Comparison of ENCODE assay signal across 21 cellular contexts in the genomic region with DNA sequence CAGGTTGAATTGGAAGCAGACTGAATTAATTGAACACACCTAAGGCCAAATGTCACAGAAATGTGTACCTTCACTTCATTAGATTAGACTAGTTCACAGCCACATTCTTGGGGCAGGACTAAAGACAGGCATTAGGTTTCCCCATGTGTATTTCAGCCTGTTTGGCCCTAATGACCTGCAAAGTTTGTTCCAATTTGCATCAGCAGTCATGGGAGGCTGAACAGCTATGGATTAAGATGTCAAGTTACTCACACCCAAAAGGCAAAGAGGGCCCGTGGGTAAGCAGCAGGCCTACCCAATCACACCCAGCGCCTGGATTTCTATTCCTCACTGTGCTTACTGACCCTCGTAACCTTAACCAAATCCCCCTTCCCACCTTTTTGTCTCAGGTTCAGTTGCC.
A peak's percentile ranks its signal among the peaks of the same experiment; 100 is the strongest.
DNase-seq lines count a peak whose midpoint lies in the region; ATAC-seq lines count a peak whose summit lies in the region.
"Had no signal": no experiment of that assay in that cellular context is flagged by ENCODE, and none has a peak within 500 bp of the region (broad histone marks: within the 10 kb centered on the region; RNA-seq: fewer than 3 reads in every experiment).

No MANE protein-coding gene starts in this region.

- H3K27me3 Mint-ChIP-seq in activated naive CD4-positive, alpha-beta T cell treated with anti-CD3 and anti-CD28 coated beads for 36 hours (ENCODE audit: low read depth): no peaks in the 10 kb centered on the region
- H3K27me3 Mint-ChIP-seq: activated CD8-positive, alpha-beta memory T cell treated with anti-CD3 and anti-CD28 coated beads, Interleukin-2, amount 10 ng/mL, durations not matched to agents 7 days and 5 days; memory B cell; natural killer cell treated with Interleukin-12 subunit alpha and Interleukin-12 subunit beta and Interleukin-15 and Interleukin-18, amount 100 ng/mL, for 72 hours had no signal

- H3K27ac Mint-ChIP-seq in activated naive CD4-positive, alpha-beta T cell treated with anti-CD3 and anti-CD28 coated beads for 36 hours: no peak overlapping the region
- H3K27ac Mint-ChIP-seq: activated CD8-positive, alpha-beta memory T cell treated with anti-CD3 and anti-CD28 coated beads, Interleukin-2, amount 10 ng/mL, durations not matched to agents 7 days and 5 days; dendritic cell treated with granulocyte-macrophage colony-stimulating factor and Interleukin-4, amounts not matched to agents 40 ng/mL and 50 ng/mL, for 4 days; memory B cell; natural killer cell treated with Interleukin-12 subunit alpha and Interleukin-12 subunit beta and Interleukin-15 and Interleukin-18, amount 100 ng/mL, for 72 hours; T-helper 1 cell treated with Interleukin-12 subunit alpha and Interleukin-12 subunit beta and Interleukin-4 antibody, amounts not matched to agents 30 μg/mL and 1 μg/mL, for 36 hours had no signal

- H3K36me3 Mint-ChIP-seq in activated naive CD4-positive, alpha-beta T cell treated with anti-CD3 and anti-CD28 coated beads for 36 hours (ENCODE audit: low read depth): peaks cover 45% of the 10 kb centered on the region

- peak; percentile 40 for ATAC-seq in GM18861 (IDR thresholded peaks at IDR 0.05; ENCODE audit: unreplicated experiment)
- peak; percentile 17 for ATAC-seq in GM21526 (IDR thresholded peaks at IDR 0.05; ENCODE audit: low FRiP score, unreplicated experiment)
- peak; percentile 22 for ATAC-seq in HG03135 (IDR thresholded peaks at IDR 0.05; ENCODE audit: unreplicated experiment)
- ATAC-seq: activated CD8-positive, alpha-beta memory T cell treated with anti-CD3 and anti-CD28 coated beads, Interleukin-2, amount 10 ng/mL, durations not matched to agents 7 days and 5 days; body of pancreas; natural killer cell treated with Interleukin-12 subunit alpha and Interleukin-12 subunit beta and Interleukin-15 and Interleukin-18, amount 100 ng/mL, for 72 hours had no signal

- no peak overlapping the region for H3K4me3 Mint-ChIP-seq in activated naive CD4-positive, alpha-beta T cell treated with anti-CD3 and anti-CD28 coated beads for 36 hours
- H3K4me3 Mint-ChIP-seq: activated CD8-positive, alpha-beta memory T cell treated with anti-CD3 and anti-CD28 coated beads, Interleukin-2, amount 10 ng/mL, durations not matched to agents 7 days and 5 days; dendritic cell treated with granulocyte-macrophage colony-stimulating factor and Interleukin-4, amounts not matched to agents 40 ng/mL and 50 ng/mL, for 4 days; immature natural killer cell; memory B cell; natural killer cell treated with Interleukin-12 subunit alpha and Interleukin-12 subunit beta and Interleukin-15 and Interleukin-18, amount 100 ng/mL, for 72 hours; T-helper 1 cell treated with Interleukin-12 subunit alpha and Interleukin-12 subunit beta and Interleukin-4 antibody, amounts not matched to agents 30 μg/mL and 1 μg/mL, for 36 hours had no signal

- H3K4me1 Mint-ChIP-seq in activated naive CD4-positive, alpha-beta T cell treated with anti-CD3 and anti-CD28 coated beads for 36 hours (ENCODE audit: low read depth): peaks cover 8% of the 10 kb centered on the region

- H3K9me3 Mint-ChIP-seq in activated naive CD4-positive, alpha-beta T cell treated with anti-CD3 and anti-CD28 coated beads for 36 hours: no peaks in the 10 kb centered on the region
- H3K9me3 Mint-ChIP-seq: memory B cell; natural killer cell treated with Interleukin-12 subunit alpha and Interleukin-12 subunit beta and Interleukin-15 and Interleukin-18, amount 100 ng/mL, for 72 hours had no signal

- intact Hi-C loops in activated naive CD4-positive, alpha-beta T cell treated with anti-CD3 and anti-CD28 coated beads for 36 hours (cut with micrococcal nuclease): no loop called here

- CTCF ChIA-PET in activated naive CD4-positive, alpha-beta T cell treated with anti-CD3 and anti-CD28 coated beads for 36 hours (lab: Charles Lee): no interaction called here

- peak; percentile 64 for DNase-seq in renal cortical epithelial cell (ENCODE audit: low read depth)
- DNase-seq in NCI-H187 (lab: John Stamatoyannopoulos, UW): no peak
- no peak for DNase-seq in activated naive CD4-positive, alpha-beta T cell treated with anti-CD3 and anti-CD28 coated beads for 36 hours
- no peak for DNase-seq in NCI-H2171 (lab: John Stamatoyannopoulos, UW)
- DNase-seq: activated CD8-positive, alpha-beta memory T cell treated with anti-CD3 and anti-CD28 coated beads, Interleukin-2, amount 10 ng/mL, durations not matched to agents 7 days and 5 days; activated naive CD4-positive, alpha-beta T cell treated with Interleukin-2 at 50 U/mL for 16 hours; body of pancreas; erythroblast; glutamatergic neuron; immature natural killer cell; KG1; NCI-H1105; NCI-H2171 treated with DMSO at 0.1 percent for 48 hours; stimulated activated CD4-positive, alpha-beta T cell treated with anti-CD3 and anti-CD28 coated beads, Interleukin-15, amount 100 ng/mL, for 24 hours had no signal
